26 cellular contexts compared by ENCODE assay signal in genomic region chr3:2896281-2896967, GRCh38.
"Had no signal": no experiment of that assay in that cellular context is flagged by ENCODE, and none has a peak within 500 bp of the region (broad histone marks: within the 10 kb centered on the region; RNA-seq: fewer than 3 reads in every experiment).

No MANE protein-coding gene starts in this region.

- H3K27me3 ChIP-seq: ascending aorta, body of pancreas had no signal

- H3K4me1 ChIP-seq: ascending aorta, body of pancreas had no signal

- DNase-seq: activated B cell treated with CpG ODN at 0.5 μM for 24 hours; activated CD4-positive, alpha-beta T cell treated with anti-CD3 and anti-CD28 coated beads for 1 hour; activated CD4-positive, alpha-beta T cell treated with anti-CD3 and anti-CD28 coated beads, Interleukin-2, amount 10 ng/mL, durations not matched to agents 24 days and 14 days; activated CD4-positive, alpha-beta T cell treated with anti-CD3 and anti-CD28 coated beads, Interleukin-2, amount 50 U/mL, for 48 hours; activated CD8-positive, alpha-beta memory T cell treated with anti-CD3 and anti-CD28 coated beads, Interleukin-2, amount 10 ng/mL, durations not matched to agents 7 days and 5 days; activated effector memory CD4-positive, alpha-beta T cell treated with Interleukin-2 at 50 U/mL for 16 hours; activated naive CD4-positive, alpha-beta T cell treated with Interleukin-2 at 50 U/mL for 16 hours; activated naive CD8-positive, alpha-beta T cell treated with anti-CD3 and anti-CD28 coated beads, Interleukin-2, amount 50 U/mL, for 24 hours; activated T-cell treated with anti-CD3 and anti-CD28 coated beads, Interleukin-2, amount 50 U/mL, for 24 hours; amniotic stem cell; body of pancreas; Karpas-422; MM.1S; NCI-H1105; NCI-H1436; NCI-H1694 treated with DMSO at 0.1 percent for 48 hours; NCI-H2029 treated with DMSO at 0.1 percent for 48 hours; NCI-H446; NCI-H524; PC-3; SHP77 treated with DMSO at 0.1 percent for 48 hours; T-helper 17 cell; T1000 had no signal

- H3K9me3 ChIP-seq: ascending aorta, body of pancreas had no signal

- H3K27ac ChIP-seq: ascending aorta, body of pancreas had no signal

- H3K4me3 ChIP-seq: ascending aorta, body of pancreas, K562 had no signal

- H3K36me3 ChIP-seq: ascending aorta had no signal

- ATAC-seq: activated CD8-positive, alpha-beta memory T cell treated with anti-CD3 and anti-CD28 coated beads, Interleukin-2, amount 10 ng/mL, durations not matched to agents 7 days and 5 days; activated naive CD4-positive, alpha-beta T cell treated with anti-CD3 and anti-CD28 coated beads, Interleukin-2, amount 50 U/mL, for 72 hours; activated naive CD8-positive, alpha-beta T cell treated with anti-CD3 and anti-CD28 coated beads, Interleukin-2, amount 50 U/mL, for 24 hours; body of pancreas; K562; PC-3; T-helper 17 cell had no signal
